In the genomic region with DNA sequence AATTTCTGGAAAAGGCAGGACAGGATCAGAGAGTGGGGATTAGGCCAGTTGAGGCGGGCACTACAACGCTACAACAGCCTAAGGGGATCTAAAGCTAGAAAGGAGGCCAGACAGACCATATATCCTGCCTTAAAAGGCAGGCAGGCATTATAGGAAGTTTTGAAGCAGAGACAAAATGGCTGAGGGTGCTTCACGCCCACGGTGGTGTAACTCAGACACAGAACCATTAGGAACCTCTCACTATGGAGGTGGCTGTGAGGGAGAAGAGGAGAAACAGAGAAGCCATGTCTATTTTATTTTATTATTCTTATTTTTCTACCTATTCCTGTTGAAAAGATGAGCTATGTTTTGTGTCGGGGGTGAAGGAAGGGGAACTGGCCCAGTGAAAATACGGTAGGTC, we compare ENCODE assay signal across 11 cellular contexts. TPM values are rescaled to one million over a fixed set of nuclear protein-coding genes. Genes with fewer than 3 reads are reported as not detected.
A peak's percentile ranks its signal among the peaks of the same experiment; 100 is the strongest.
DNase-seq lines count a peak whose midpoint lies in the region; ATAC-seq and TF ChIP-seq lines count a peak whose summit lies in the region.
"Had no signal": no experiment of that assay in that cellular context is flagged by ENCODE, and none has a peak within 500 bp of the region (broad histone marks: within the 10 kb centered on the region; RNA-seq: fewer than 3 reads in every experiment).

No MANE protein-coding gene starts in this region.

- H3K27me3 ChIP-seq in left lung (no peaks in the 10 kb centered on the region), suprapubic skin (no peaks in the 10 kb centered on the region), ovary (no peaks in the 10 kb centered on the region)
- H3K27me3 ChIP-seq: body of pancreas had no signal

- WGBS in suprapubic skin: 89% methylated on average over 6 of the region's 6 CpGs
- WGBS in ovary, 3 donors: 88 to 93% (median 92%) methylated on average over 6 of the region's 6 CpGs

- TF ChIP-seq EP300 in suprapubic skin (IDR thresholded peaks at IDR 0.05) (no peak), ovary (IDR thresholded peaks at IDR 0.05) (no peak)

- no peak for DNase-seq in activated T-cell treated with anti-CD3 and anti-CD28 coated beads, Interleukin-2, amount 50 U/mL, for 24 hours
- no peak for DNase-seq in activated T-cell treated with anti-CD3 and anti-CD28 coated beads, Interleukin-2, amount 50 U/mL, for 1 hour
- DNase-seq in activated CD8-positive, alpha-beta T cell treated with anti-CD3 and anti-CD28 coated beads for 36 hours: peak; percentile 26
- no peak for DNase-seq in left lung
- DNase-seq in suprapubic skin (ENCODE audit: low spot score in 2 of 2): no peak
- no peak for DNase-seq in activated CD8-positive, alpha-beta memory T cell treated with anti-CD3 and anti-CD28 coated beads, Interleukin-2, amount 50 U/mL, for 4 hours
- DNase-seq in ovary: no peak
- DNase-seq: body of pancreas, NCI-H1930, PC-9 had no signal

- H3K36me3 ChIP-seq in left lung (peaks cover 0 to 6% of the 10 kb centered on the region in 2 donors), suprapubic skin (no peaks in the 10 kb centered on the region), ovary (no peaks in the 10 kb centered on the region)

- H3K4me1 Mint-ChIP-seq in activated T-cell treated with anti-CD3 and anti-CD28 coated beads, Interleukin-2, amount 50 U/mL, for 24 hours (ENCODE audit: low read depth): peaks cover 47% of the 10 kb centered on the region
- H3K4me1 Mint-ChIP-seq in activated CD8-positive, alpha-beta T cell treated with anti-CD3 and anti-CD28 coated beads for 36 hours (ENCODE audit: low read depth): peaks cover 35% of the 10 kb centered on the region

- ATAC-seq in activated CD8-positive, alpha-beta T cell treated with anti-CD3 and anti-CD28 coated beads for 36 hours: no peak
- ATAC-seq in left lung (no peak), HG03196 (IDR thresholded peaks at IDR 0.05; ENCODE audit: unreplicated experiment) (no peak)
- ATAC-seq: body of pancreas had no signal

- H3K9me3 Mint-ChIP-seq in activated T-cell treated with anti-CD3 and anti-CD28 coated beads, Interleukin-2, amount 50 U/mL, for 24 hours: no peaks in the 10 kb centered on the region
- H3K9me3 Mint-ChIP-seq in activated CD8-positive, alpha-beta T cell treated with anti-CD3 and anti-CD28 coated beads for 36 hours: no peaks in the 10 kb centered on the region

- no peak overlapping the region for H3K4me3 Mint-ChIP-seq in activated T-cell treated with anti-CD3 and anti-CD28 coated beads, Interleukin-2, amount 50 U/mL, for 24 hours
- H3K4me3 Mint-ChIP-seq in activated CD8-positive, alpha-beta T cell treated with anti-CD3 and anti-CD28 coated beads for 36 hours: peak overlapping the region; percentile 10

- peak overlapping the region; percentile 90 for H3K27ac Mint-ChIP-seq in activated T-cell treated with anti-CD3 and anti-CD28 coated beads, Interleukin-2, amount 50 U/mL, for 24 hours
- H3K27ac Mint-ChIP-seq in activated CD8-positive, alpha-beta T cell treated with anti-CD3 and anti-CD28 coated beads for 36 hours: peak overlapping the region; percentile 96

- H3K27ac ChIP-seq in left lung (peak overlapping the region; percentile 93 to 100), suprapubic skin (peak overlapping the region; percentile 27), ovary (no peak overlapping the region)
- H3K27ac ChIP-seq: PC-9 had no signal

- no peaks in the 10 kb centered on the region for H3K27me3 Mint-ChIP-seq in activated T-cell treated with anti-CD3 and anti-CD28 coated beads, Interleukin-2, amount 50 U/mL, for 24 hours
- no peaks in the 10 kb centered on the region for H3K27me3 Mint-ChIP-seq in activated CD8-positive, alpha-beta T cell treated with anti-CD3 and anti-CD28 coated beads for 36 hours

- POLR2A ChIA-PET in activated CD8-positive, alpha-beta T cell treated with anti-CD3 and anti-CD28 coated beads for 36 hours (lab: Charles Lee): interaction anchor here (0.9 to 1.0 kb wide), 2 partner anchors 30 to 87 kb away, joined by 3 read pairs; no protein-coding TSS in a partner anchor

- H3K9me3 ChIP-seq in left lung (no peaks in the 10 kb centered on the region), suprapubic skin (no peaks in the 10 kb centered on the region), ovary (no peaks in the 10 kb centered on the region)
- H3K9me3 ChIP-seq: body of pancreas had no signal

- H3K4me1 ChIP-seq in left lung: peaks cover 15 to 85% of the 10 kb centered on the region in 2 donors
- peaks cover 32% of the 10 kb centered on the region for H3K4me1 ChIP-seq in suprapubic skin
- H3K4me1 ChIP-seq in ovary (ENCODE audit: insufficient read depth): peaks cover 5% of the 10 kb centered on the region

- H3K4me3 ChIP-seq in left lung (no peak overlapping the region), suprapubic skin (no peak overlapping the region), ovary (no peak overlapping the region)
- H3K4me3 ChIP-seq: body of pancreas, PC-9 had no signal

- CTCF ChIA-PET in activated CD8-positive, alpha-beta T cell treated with anti-CD3 and anti-CD28 coated beads for 36 hours (lab: Charles Lee): interaction anchor here (0.8 kb wide), 1 partner anchor 107 kb away, joined by 6 read pairs; no protein-coding TSS in a partner anchor

- TF ChIP-seq POLR2A in suprapubic skin (IDR thresholded peaks at IDR 0.05) (no peak), ovary (IDR thresholded peaks at IDR 0.05) (no peak)

- peaks cover 22% of the 10 kb centered on the region for H3K36me3 Mint-ChIP-seq in activated T-cell treated with anti-CD3 and anti-CD28 coated beads, Interleukin-2, amount 50 U/mL, for 24 hours (ENCODE audit: low read depth)
- peaks cover 7% of the 10 kb centered on the region for H3K36me3 Mint-ChIP-seq in activated CD8-positive, alpha-beta T cell treated with anti-CD3 and anti-CD28 coated beads for 36 hours (ENCODE audit: low read depth)

- TF ChIP-seq CTCF in activated CD8-positive, alpha-beta T cell treated with anti-CD3 and anti-CD28 coated beads for 36 hours (IDR thresholded peaks at IDR 0.05): no peak
- TF ChIP-seq CTCF in left lung (IDR thresholded peaks at IDR 0.05): no peak
- no peak for TF ChIP-seq CTCF in suprapubic skin (IDR thresholded peaks at IDR 0.05)
- TF ChIP-seq CTCF in ovary (IDR thresholded peaks at IDR 0.05): no peak

- intact Hi-C loops in activated CD8-positive, alpha-beta T cell treated with anti-CD3 and anti-CD28 coated beads for 36 hours (cut with micrococcal nuclease): no loop called here
- intact Hi-C loops in left lung (cut with DNase I) (loop anchor here in 1 of 2 donors (5.0 kb wide), 1 partner anchor 105 kb away; no protein-coding TSS in a partner anchor), ovary (cut with DNase I) (loop anchor here in 3 of 4 donors (2.0 to 10.0 kb wide), 3 partner anchors 103 to 175 kb away; partner anchors contain the start of genes CCDC71 (in 1 of the 3) and KLHDC8B (in 1 of the 3))

RNA-seq across cellular contexts. Expression of gene USP4, which starts 2.1 kb away (rescaled TPM):
- total RNA-seq in activated CD8-positive, alpha-beta T cell treated with anti-CD3 and anti-CD28 coated beads for 36 hours: 10 to 100 TPM; 62.4 to 67.8 TPM
- total RNA-seq in left lung: 10 to 100 TPM; 57.7 to 72.9 TPM
- total RNA-seq in suprapubic skin: 10 to 100 TPM; 29.1 to 76.8 (median 35.5) TPM
- total RNA-seq in ovary: 10 to 100 TPM; 12.5 to 71.7 (median 52.5) TPM
- polyA plus RNA-seq in ovary: 10 to 100 TPM; 27.2 to 76.5 TPM

RNA-seq across cellular contexts. Expression of gene GPX1, which starts 16.2 kb away (rescaled TPM):
- 100 to 1,000 TPM; 201 to 202 TPM for total RNA-seq in activated CD8-positive, alpha-beta T cell treated with anti-CD3 and anti-CD28 coated beads for 36 hours
- total RNA-seq in left lung (100 to 1,000 TPM; 468 to 518 TPM), suprapubic skin (100 to 1,000 TPM; 115 to 130 (median 122) TPM), ovary (100 to 1,000 TPM; 114 to 207 (median 152) TPM)
- polyA plus RNA-seq in ovary: 100 to 1,000 TPM in 1 of 2 donors, 10 to 100 TPM in 1; 28.1 to 192 TPM

Comparison
In these comparisons a context has a peak if more than half of its experiments do, and no peak if none do; other contexts are left out.
1. H3K27ac ChIP-seq: peak in left lung (2 of 2) and suprapubic skin (single experiment); none in ovary (0 of 2).